ENCODE assay signal across 40 cellular contexts in the genomic region with DNA sequence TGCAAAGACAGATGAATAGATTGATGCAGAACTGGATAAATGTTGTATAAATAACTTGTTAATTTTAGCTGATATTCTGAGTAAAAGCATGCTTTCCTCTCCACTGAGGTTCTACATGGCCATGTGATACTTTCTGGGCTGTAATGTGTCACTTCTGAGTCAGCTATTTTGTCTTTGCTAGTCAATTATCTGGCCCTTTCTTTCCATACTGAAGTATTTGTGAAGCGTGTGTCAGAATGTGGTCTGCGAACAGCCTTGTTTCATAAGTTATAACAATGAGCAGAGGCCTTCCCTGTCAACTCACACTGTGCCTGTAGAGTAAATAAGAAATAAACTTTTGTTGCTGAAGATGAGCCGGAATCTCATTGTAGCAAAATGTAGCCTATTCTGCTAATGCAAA.
DNase-seq lines count a peak whose midpoint lies in the region; ATAC-seq and TF ChIP-seq lines count a peak whose summit lies in the region.
"Had no signal": no experiment of that assay in that cellular context is flagged by ENCODE, and none has a peak within 500 bp of the region (broad histone marks: within the 10 kb centered on the region; RNA-seq: fewer than 3 reads in every experiment).

No MANE protein-coding gene starts in this region.

- H3K9me3 Mint-ChIP-seq in natural killer cell: peaks cover 8 to 13% of the 10 kb centered on the region in 2 donors
- H3K9me3 Mint-ChIP-seq: activated B cell treated with CpG ODN at 0.5 μM for 24 hours; activated naive CD8-positive, alpha-beta T cell treated with anti-CD3 and anti-CD28 coated beads for 36 hours; CD8-positive, alpha-beta T cell; stimulated activated naive CD8-positive, alpha-beta T cell treated with anti-CD3 and anti-CD28 coated beads, Interleukin-15, amount 100 ng/mL, for 72 hours had no signal

- H3K27me3 ChIP-seq in A673 (replicated peaks; ENCODE audit: insufficient read depth, low read depth, low read length, poor library complexity): no peaks in the 10 kb centered on the region
- H3K27me3 ChIP-seq: BE2C, sigmoid colon, SJSA1, uterus had no signal

- no peaks in the 10 kb centered on the region for H3K36me3 Mint-ChIP-seq in natural killer cell
- H3K36me3 Mint-ChIP-seq: activated naive CD8-positive, alpha-beta T cell treated with anti-CD3 and anti-CD28 coated beads for 36 hours; CD8-positive, alpha-beta T cell; naive thymus-derived CD8-positive, alpha-beta T cell had no signal

- H3K9me3 ChIP-seq in A673 (ENCODE audit: low read depth, low read length, poor library complexity, severe bottlenecking): no peaks in the 10 kb centered on the region
- H3K9me3 ChIP-seq: A549, BE2C, lower lobe of right lung, psoas muscle, sigmoid colon, SJSA1, uterus had no signal

- no peaks in the 10 kb centered on the region for H3K4me1 ChIP-seq in A673 (ENCODE audit: insufficient read depth, low read length, poor library complexity, severe bottlenecking)
- H3K4me1 ChIP-seq: A549, BE2C, lower lobe of right lung, psoas muscle, sigmoid colon, SJSA1, uterus had no signal

- ATAC-seq in omental fat pad (ENCODE audit: low FRiP score) (no peak), natural killer cell (no peak)
- ATAC-seq: A549; CD8-positive, alpha-beta T cell; lower lobe of right lung; naive thymus-derived CD8-positive, alpha-beta T cell; psoas muscle; stimulated activated naive CD8-positive, alpha-beta T cell treated with anti-CD3 and anti-CD28 coated beads, Interleukin-15, amount 100 ng/mL, for 72 hours had no signal

- in situ Hi-C loops in astrocyte of the spinal cord (cut with HindIII; ENCODE audit: low sequenced_read_pairs): no loop called here

- CTCF ChIA-PET in A673 (lab: Charles Lee): no interaction called here

- H3K36me3 ChIP-seq in A673 (ENCODE audit: insufficient read depth, low read length, poor library complexity, severe bottlenecking): no peaks in the 10 kb centered on the region
- H3K36me3 ChIP-seq: BE2C, lower lobe of right lung, sigmoid colon, SJSA1, uterus had no signal

- H3K4me1 Mint-ChIP-seq in natural killer cell: no peaks in the 10 kb centered on the region
- H3K4me1 Mint-ChIP-seq: activated B cell treated with CpG ODN at 0.5 μM for 24 hours; activated naive CD8-positive, alpha-beta T cell treated with anti-CD3 and anti-CD28 coated beads for 36 hours; central memory CD8-positive, alpha-beta T cell; naive thymus-derived CD8-positive, alpha-beta T cell; stimulated activated naive CD8-positive, alpha-beta T cell treated with anti-CD3 and anti-CD28 coated beads, Interleukin-15, amount 100 ng/mL, for 72 hours had no signal

- DNase-seq in A673 (ENCODE audit: low spot score): peak; percentile 7
- DNase-seq in HS-5 (ENCODE audit: low read depth): peak; percentile 13
- DNase-seq in astrocyte of the spinal cord (ENCODE audit: low read depth, low spot score): peak; percentile 19
- peak; percentile 56 for DNase-seq in glomerular visceral epithelial cell (ENCODE audit: extremely low spot score)
- DNase-seq in omental fat pad (ENCODE audit: low spot score): no peak
- no peak for DNase-seq in natural killer cell
- no peak for DNase-seq in NCI-H2227 treated with DMSO at 0.1 percent for 48 hours (lab: John Stamatoyannopoulos, UW)
- no peak for DNase-seq in hypothalamus (lab: John Stamatoyannopoulos, UW)
- DNase-seq: activated B cell treated with CpG ODN at 0.5 μM for 24 hours; activated CD4-positive, alpha-beta T cell treated with anti-CD3 and anti-CD28 coated beads, Interleukin-2, amount 50 U/mL, for 1 hour; activated effector memory CD4-positive, alpha-beta T cell treated with anti-CD3 and anti-CD28 coated beads, Interleukin-2, amount 50 U/mL, for 16 hours; activated naive CD8-positive, alpha-beta T cell treated with anti-CD3 and anti-CD28 coated beads for 36 hours; activated T-cell treated with anti-CD3 and anti-CD28 coated beads, Interleukin-2, amount 50 U/mL, for 1 hour; aorta; BE2C; CD8-positive, alpha-beta T cell; DMS 273 treated with DMSO at 0.1 percent for 48 hours; glutamatergic neuron; H7; islet precursor cell; lower lobe of right lung; naive thymus-derived CD8-positive, alpha-beta T cell; NCI-H1436 treated with DMSO at 0.1 percent for 48 hours; NCI-H2081 treated with DMSO at 0.1 percent for 48 hours; NCI-H446; NCI-H748 treated with DMSO at 0.1 percent for 48 hours; nucleus accumbens; psoas muscle; RPMI8226; sigmoid colon; stimulated activated CD4-positive, alpha-beta T cell treated with anti-CD3 and anti-CD28 coated beads, Interleukin-12 subunit alpha, Interleukin-12 subunit beta, amount 100 ng/mL, for 4 hours; stimulated activated CD4-positive, alpha-beta T cell treated with anti-CD3 and anti-CD28 coated beads, Interleukin-2, amount 100 ng/mL, for 48 hours; stimulated activated naive CD8-positive, alpha-beta T cell treated with anti-CD3 and anti-CD28 coated beads, Interleukin-15, amount 100 ng/mL, for 72 hours; T1000; uterus had no signal

- no peak overlapping the region for H3K27ac Mint-ChIP-seq in natural killer cell
- H3K27ac Mint-ChIP-seq: activated B cell treated with CpG ODN at 0.5 μM for 24 hours; activated naive CD8-positive, alpha-beta T cell treated with anti-CD3 and anti-CD28 coated beads for 36 hours; CD8-positive, alpha-beta T cell; naive thymus-derived CD8-positive, alpha-beta T cell; stimulated activated naive CD8-positive, alpha-beta T cell treated with anti-CD3 and anti-CD28 coated beads, Interleukin-15, amount 100 ng/mL, for 72 hours had no signal

- H3K4me3 Mint-ChIP-seq in natural killer cell: no peak overlapping the region
- H3K4me3 Mint-ChIP-seq: activated B cell treated with CpG ODN at 0.5 μM for 24 hours; activated naive CD8-positive, alpha-beta T cell treated with anti-CD3 and anti-CD28 coated beads for 36 hours; CD8-positive, alpha-beta T cell; central memory CD8-positive, alpha-beta T cell; naive thymus-derived CD8-positive, alpha-beta T cell; stimulated activated naive CD8-positive, alpha-beta T cell treated with anti-CD3 and anti-CD28 coated beads, Interleukin-15, amount 100 ng/mL, for 72 hours had no signal

- no TSS peak for BruUV-seq in A673 (replicated peaks; lab: Mats Ljungman, UMichigan)

- POLR2A ChIA-PET in A673 (lab: Charles Lee; ENCODE audit: low non-redundant PET): no interaction called here

- H3K27me3 Mint-ChIP-seq in natural killer cell (ENCODE audit: low read depth in 2 of 2): no peaks in the 10 kb centered on the region
- H3K27me3 Mint-ChIP-seq: activated B cell treated with CpG ODN at 0.5 μM for 24 hours; activated naive CD8-positive, alpha-beta T cell treated with anti-CD3 and anti-CD28 coated beads for 36 hours; central memory CD8-positive, alpha-beta T cell; naive thymus-derived CD8-positive, alpha-beta T cell; stimulated activated naive CD8-positive, alpha-beta T cell treated with anti-CD3 and anti-CD28 coated beads, Interleukin-15, amount 100 ng/mL, for 72 hours had no signal

- intact Hi-C loops in A673 (cut with micrococcal nuclease; ENCODE audit: unreplicated experiment): no loop called here
- intact Hi-C loops in natural killer cell (cut with micrococcal nuclease): no loop called here

- no peak overlapping the region for H3K4me3 ChIP-seq in A673 (ENCODE audit: low read depth, low read length, poor library complexity, severe bottlenecking)
- H3K4me3 ChIP-seq in astrocyte of the spinal cord (ENCODE audit: low read depth, low read length): no peak overlapping the region
- H3K4me3 ChIP-seq: A549, lower lobe of right lung, psoas muscle, sigmoid colon, SJSA1, uterus had no signal

- H3K27ac ChIP-seq in A673 (ENCODE audit: low read depth, low read length, poor library complexity, severe bottlenecking): no peak overlapping the region
- H3K27ac ChIP-seq: A549, HL-60, KMS-11, lower lobe of right lung, psoas muscle, sigmoid colon, SJSA1, uterus had no signal

- TF ChIP-seq CTCF in A673 (conservative IDR thresholded peaks at IDR 0.05; ENCODE audit: low read depth, low read length) (no peak), astrocyte of the spinal cord (IDR thresholded peaks at IDR 0.05; ENCODE audit: low read depth, low read length) (no peak), omental fat pad (IDR thresholded peaks at IDR 0.05) (no peak), natural killer cell (IDR thresholded peaks at IDR 0.05) (no peak)

Comparison
In these comparisons a context has a peak if more than half of its experiments do, and no peak if none do; other contexts are left out.
1. DNase-seq: peak in A673 (single experiment), HS-5 (single experiment), astrocyte of the spinal cord (single experiment) and glomerular visceral epithelial cell (single experiment); none in omental fat pad (single experiment), natural killer cell (single experiment), NCI-H2227 treated with DMSO at 0.1 percent for 48 hours (single experiment) and hypothalamus (0 of 51).